ENCODE assay signal across 13 cellular contexts in genomic region chr9:115945009-115945431, GRCh38.
DNase-seq lines count a peak whose midpoint lies in the region; ATAC-seq and TF ChIP-seq lines count a peak whose summit lies in the region.
"Had no signal": no experiment of that assay in that cellular context is flagged by ENCODE, and none has a peak within 500 bp of the region (broad histone marks: within the 10 kb centered on the region; RNA-seq: fewer than 3 reads in every experiment).

No MANE protein-coding gene starts in this region.

- no TSS peak for BruUV-seq in A673 (replicated peaks; lab: Mats Ljungman, UMichigan)

- H3K27ac ChIP-seq in A673 (ENCODE audit: low read depth, low read length, poor library complexity, severe bottlenecking): peak overlapping the region; percentile 70

- POLR2A ChIA-PET in A673 (lab: Charles Lee; ENCODE audit: low non-redundant PET): no interaction called here

- intact Hi-C loops in A673 (cut with micrococcal nuclease; ENCODE audit: unreplicated experiment) (no loop called here), left ventricle myocardium superior (cut with micrococcal nuclease) (no loop called here), sciatic nerve (cut with DNase I) (no loop called here)

- H3K4me3 Mint-ChIP-seq in brain: no peak overlapping the region
- H3K4me3 Mint-ChIP-seq: IgD-negative memory B cell; stimulated activated naive CD8-positive, alpha-beta T cell treated with anti-CD3 and anti-CD28 coated beads, Interleukin-15, Interleukin-2, amounts not matched to agents 100 ng/mL and 50 ng/mL, for 24 hours had no signal

- H3K27me3 ChIP-seq in A673 (replicated peaks; ENCODE audit: insufficient read depth, low read depth, low read length, poor library complexity): no peaks in the 10 kb centered on the region

- H3K4me1 ChIP-seq in A673 (ENCODE audit: insufficient read depth, low read length, poor library complexity, severe bottlenecking): peaks cover 24% of the 10 kb centered on the region

- peak overlapping the region in 4 of 5 experiments; percentile 94 to 98 (median 97) for H3K27ac Mint-ChIP-seq in brain
- H3K27ac Mint-ChIP-seq: activated T-helper 2 cell treated with anti-CD3 and anti-CD28 coated beads, Interferon-gamma antibody, Interleukin-2, Interleukin-4, amounts not matched to agents 10 μg/mL and 5 μg/mL and 100 μg/mL, durations not matched to agents 14 hours and 24 hours and 36 hours; IgD-negative memory B cell; stimulated activated naive CD8-positive, alpha-beta T cell treated with anti-CD3 and anti-CD28 coated beads, Interleukin-15, Interleukin-2, amounts not matched to agents 100 ng/mL and 50 ng/mL, for 24 hours had no signal

- H3K27me3 Mint-ChIP-seq in brain: peaks cover 6% of the 10 kb centered on the region
- H3K27me3 Mint-ChIP-seq: stimulated activated naive CD8-positive, alpha-beta T cell treated with anti-CD3 and anti-CD28 coated beads, Interleukin-15, Interleukin-2, amounts not matched to agents 100 ng/mL and 50 ng/mL, for 24 hours had no signal

- no peaks in the 10 kb centered on the region for H3K36me3 ChIP-seq in A673 (ENCODE audit: insufficient read depth, low read length, poor library complexity, severe bottlenecking)

- TF ChIP-seq CTCF in A673 (conservative IDR thresholded peaks at IDR 0.05; ENCODE audit: low read depth, low read length): no peak
- TF ChIP-seq CTCF in brain (conservative IDR thresholded peaks at IDR 0.05): no peak

- no peaks in the 10 kb centered on the region for H3K36me3 Mint-ChIP-seq in brain

- H3K4me1 Mint-ChIP-seq in brain: peaks cover 53% of the 10 kb centered on the region
- H3K4me1 Mint-ChIP-seq: IgD-negative memory B cell had no signal

- H3K9me3 Mint-ChIP-seq in brain: no peaks in the 10 kb centered on the region

- H3K9me3 ChIP-seq in A673 (ENCODE audit: low read depth, low read length, poor library complexity, severe bottlenecking): no peaks in the 10 kb centered on the region

- DNase-seq in A673 (ENCODE audit: low spot score): no peak
- DNase-seq in left ventricle myocardium superior: peak; percentile 82
- DNase-seq in sciatic nerve (ENCODE audit: low spot score): no peak
- DNase-seq in ureter (ENCODE audit: low spot score): no peak
- no peak for DNase-seq in GM19240 (ENCODE audit: insufficient read length, low spot score)
- no peak for DNase-seq in NCI-H2227 treated with DMSO at 0.1 percent for 48 hours (lab: John Stamatoyannopoulos, UW)
- DNase-seq in stimulated activated CD4-positive, alpha-beta T cell treated with anti-CD3 and anti-CD28 coated beads, Interleukin-4, amount 100 ng/mL, for 24 hours: no peak
- DNase-seq: DMS 273 treated with DMSO at 0.1 percent for 48 hours, NCI-H1694 treated with DMSO at 0.1 percent for 48 hours had no signal

- CTCF ChIA-PET in A673 (lab: Charles Lee): no interaction called here

- no peak overlapping the region for H3K4me3 ChIP-seq in A673 (ENCODE audit: low read depth, low read length, poor library complexity, severe bottlenecking)

- ATAC-seq in left ventricle myocardium superior (peak; percentile 72), sciatic nerve (peak; percentile 23)
